Comparison of ENCODE assay signal across 1 cellular context in the genomic region with DNA sequence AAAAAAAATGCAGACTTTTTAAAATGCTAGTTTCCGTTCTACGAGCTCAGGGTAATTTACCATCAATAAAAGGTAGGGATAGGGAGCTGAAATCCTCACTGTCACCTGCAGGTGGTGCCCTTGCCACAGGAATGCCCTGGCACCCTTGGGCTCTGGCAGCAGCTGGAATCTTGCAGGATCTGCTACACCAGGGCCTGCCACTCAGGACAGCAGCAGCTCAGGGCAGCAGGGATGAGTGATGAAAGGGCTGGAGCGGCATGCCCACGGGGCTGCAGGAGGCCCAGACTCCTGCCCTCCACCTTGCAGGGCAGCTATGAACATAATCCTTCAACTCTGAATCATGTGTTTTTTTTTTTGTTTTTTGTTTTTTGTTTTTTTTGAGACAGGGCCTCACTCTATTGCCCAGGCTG.
TF ChIP-seq lines count a peak whose summit lies in the region.

No MANE protein-coding gene starts in this region.

TF ChIP-seq in K562, 482 proteins besides CTCF, POLR2A, EP300 and RAD21 (continued from another document and continues in another):
- TF ChIP-seq, protein P1, sequence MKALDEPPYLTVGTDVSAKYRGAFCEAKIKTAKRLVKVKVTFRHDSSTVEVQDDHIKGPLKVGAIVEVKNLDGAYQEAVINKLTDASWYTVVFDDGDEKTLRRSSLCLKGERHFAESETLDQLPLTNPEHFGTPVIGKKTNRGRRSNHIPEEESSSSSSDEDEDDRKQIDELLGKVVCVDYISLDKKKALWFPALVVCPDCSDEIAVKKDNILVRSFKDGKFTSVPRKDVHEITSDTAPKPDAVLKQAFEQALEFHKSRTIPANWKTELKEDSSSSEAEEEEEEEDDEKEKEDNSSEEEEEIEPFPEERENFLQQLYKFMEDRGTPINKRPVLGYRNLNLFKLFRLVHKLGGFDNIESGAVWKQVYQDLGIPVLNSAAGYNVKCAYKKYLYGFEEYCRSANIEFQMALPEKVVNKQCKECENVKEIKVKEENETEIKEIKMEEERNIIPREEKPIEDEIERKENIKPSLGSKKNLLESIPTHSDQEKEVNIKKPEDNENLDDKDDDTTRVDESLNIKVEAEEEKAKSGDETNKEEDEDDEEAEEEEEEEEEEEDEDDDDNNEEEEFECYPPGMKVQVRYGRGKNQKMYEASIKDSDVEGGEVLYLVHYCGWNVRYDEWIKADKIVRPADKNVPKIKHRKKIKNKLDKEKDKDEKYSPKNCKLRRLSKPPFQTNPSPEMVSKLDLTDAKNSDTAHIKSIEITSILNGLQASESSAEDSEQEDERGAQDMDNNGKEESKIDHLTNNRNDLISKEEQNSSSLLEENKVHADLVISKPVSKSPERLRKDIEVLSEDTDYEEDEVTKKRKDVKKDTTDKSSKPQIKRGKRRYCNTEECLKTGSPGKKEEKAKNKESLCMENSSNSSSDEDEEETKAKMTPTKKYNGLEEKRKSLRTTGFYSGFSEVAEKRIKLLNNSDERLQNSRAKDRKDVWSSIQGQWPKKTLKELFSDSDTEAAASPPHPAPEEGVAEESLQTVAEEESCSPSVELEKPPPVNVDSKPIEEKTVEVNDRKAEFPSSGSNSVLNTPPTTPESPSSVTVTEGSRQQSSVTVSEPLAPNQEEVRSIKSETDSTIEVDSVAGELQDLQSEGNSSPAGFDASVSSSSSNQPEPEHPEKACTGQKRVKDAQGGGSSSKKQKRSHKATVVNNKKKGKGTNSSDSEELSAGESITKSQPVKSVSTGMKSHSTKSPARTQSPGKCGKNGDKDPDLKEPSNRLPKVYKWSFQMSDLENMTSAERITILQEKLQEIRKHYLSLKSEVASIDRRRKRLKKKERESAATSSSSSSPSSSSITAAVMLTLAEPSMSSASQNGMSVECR (CRISPR knock-in tag; IDR thresholded peaks at IDR 0.05): no peak
- TF ChIP-seq, protein P2, sequence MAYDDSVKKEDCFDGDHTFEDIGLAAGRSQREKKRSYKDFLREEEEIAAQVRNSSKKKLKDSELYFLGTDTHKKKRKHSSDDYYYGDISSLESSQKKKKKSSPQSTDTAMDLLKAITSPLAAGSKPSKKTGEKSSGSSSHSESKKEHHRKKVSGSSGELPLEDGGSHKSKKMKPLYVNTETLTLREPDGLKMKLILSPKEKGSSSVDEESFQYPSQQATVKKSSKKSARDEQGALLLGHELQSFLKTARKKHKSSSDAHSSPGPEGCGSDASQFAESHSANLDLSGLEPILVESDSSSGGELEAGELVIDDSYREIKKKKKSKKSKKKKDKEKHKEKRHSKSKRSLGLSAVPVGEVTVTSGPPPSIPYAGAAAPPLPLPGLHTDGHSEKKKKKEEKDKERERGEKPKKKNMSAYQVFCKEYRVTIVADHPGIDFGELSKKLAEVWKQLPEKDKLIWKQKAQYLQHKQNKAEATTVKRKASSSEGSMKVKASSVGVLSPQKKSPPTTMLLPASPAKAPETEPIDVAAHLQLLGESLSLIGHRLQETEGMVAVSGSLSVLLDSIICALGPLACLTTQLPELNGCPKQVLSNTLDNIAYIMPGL (CRISPR knock-in tag; IDR thresholded peaks at IDR 0.05): no peak
- TF ChIP-seq ZNF766 (CRISPR knock-in tag; conservative IDR thresholded peaks at IDR 0.05) (no peak), L3MBTL2 (IDR thresholded peaks at IDR 0.05) (0 out of 2 replicates have a peak, but pooled peaks have one; percentile 18), BCOR (IDR thresholded peaks at IDR 0.05) (peak; percentile 53; the same call in 1 of the 2 replicates), SAFB (IDR thresholded peaks at IDR 0.05; ENCODE audit: borderline replicate concordance, low read depth, low read length) (peak; percentile 35; the same call in 1 of the 2 replicates), ZC3H8 (IDR thresholded peaks at IDR 0.05) (no peak), PTBP1 (IDR thresholded peaks at IDR 0.05; ENCODE audit: low read depth, low read length) (peak; percentile 82; the same call in 1 of the 2 replicates), CBX1 (IDR thresholded peaks at IDR 0.05; ENCODE audit: low read depth) (peak; percentile 40; the same call in 1 of the 2 replicates), SP1 (CRISPR knock-in tag; IDR thresholded peaks at IDR 0.05) (peak; percentile 21; the same call in 1 of the 2 replicates), HDAC1 (IDR thresholded peaks at IDR 0.05) (0 out of 4 replicates have a peak, but pooled peaks of 1 of the 2 experiments have one; percentile 22), RBM25 (IDR thresholded peaks at IDR 0.05; ENCODE audit: low read depth, low read length, severe bottlenecking) (peak; percentile 93), ZNF184 (CRISPR knock-in tag; IDR thresholded peaks at IDR 0.05) (no peak), ESRRA (IDR thresholded peaks at IDR 0.05; ENCODE audit: borderline replicate concordance, low read depth) (peak; percentile 36; the same call in 1 of the 2 replicates), LARP7 (IDR thresholded peaks at IDR 0.05) (no peak), SMC3 (conservative IDR thresholded peaks at IDR 0.05; ENCODE audit: insufficient read depth, low read depth, low read length) (peak; percentile 82), HLTF (IDR thresholded peaks at IDR 0.05) (peak; percentile 99), RB1 (IDR thresholded peaks at IDR 0.05; ENCODE audit: low read depth) (peak; percentile 36; the same call in 1 of the 2 replicates), TEAD4 (IDR thresholded peaks at IDR 0.05; ENCODE audit: low read length) (peak; percentile 27), TEAD4 (CRISPR knock-in tag; IDR thresholded peaks at IDR 0.05; ENCODE audit: borderline replicate concordance) (no peak), GATA2 (CRISPR knock-in tag; IDR thresholded peaks at IDR 0.05) (peak; percentile 57), ZBTB17 (CRISPR knock-in tag; IDR thresholded peaks at IDR 0.05) (no peak), ZBTB12 (CRISPR knock-in tag; IDR thresholded peaks at IDR 0.05) (no peak), TFAP4 (CRISPR knock-in tag; IDR thresholded peaks at IDR 0.05; ENCODE audit: borderline replicate concordance) (peak; percentile 84), ATF7 (IDR thresholded peaks at IDR 0.05) (peak; percentile 32; the same call in 1 of the 2 replicates), CBX3 (IDR thresholded peaks at IDR 0.05; ENCODE audit: borderline replicate concordance in 1 of 2, low read length in 2 of 2) (0 out of 3 replicates have a peak, but pooled peaks of 1 of the 2 experiments have one; percentile 10), ARID2 (IDR thresholded peaks at IDR 0.05) (0 out of 2 replicates have a peak, but pooled peaks have one; percentile 28), ZBTB11 (CRISPR knock-in tag; IDR thresholded peaks at IDR 0.05) (0 out of 6 replicates have a peak, but pooled peaks of 1 of the 3 experiments have one; percentile 29), STAG1 (CRISPR knock-in tag; IDR thresholded peaks at IDR 0.05; ENCODE audit: borderline replicate concordance) (peak; percentile 93), GABPB1 (CRISPR knock-in tag; IDR thresholded peaks at IDR 0.05) (0 out of 2 replicates have a peak, but pooled peaks have one; percentile 31), SMARCA5 (IDR thresholded peaks at IDR 0.05) (peak; percentile 97), BRD4 (IDR thresholded peaks at IDR 0.05) (no peak)
- TF ChIP-seq, protein P3, sequence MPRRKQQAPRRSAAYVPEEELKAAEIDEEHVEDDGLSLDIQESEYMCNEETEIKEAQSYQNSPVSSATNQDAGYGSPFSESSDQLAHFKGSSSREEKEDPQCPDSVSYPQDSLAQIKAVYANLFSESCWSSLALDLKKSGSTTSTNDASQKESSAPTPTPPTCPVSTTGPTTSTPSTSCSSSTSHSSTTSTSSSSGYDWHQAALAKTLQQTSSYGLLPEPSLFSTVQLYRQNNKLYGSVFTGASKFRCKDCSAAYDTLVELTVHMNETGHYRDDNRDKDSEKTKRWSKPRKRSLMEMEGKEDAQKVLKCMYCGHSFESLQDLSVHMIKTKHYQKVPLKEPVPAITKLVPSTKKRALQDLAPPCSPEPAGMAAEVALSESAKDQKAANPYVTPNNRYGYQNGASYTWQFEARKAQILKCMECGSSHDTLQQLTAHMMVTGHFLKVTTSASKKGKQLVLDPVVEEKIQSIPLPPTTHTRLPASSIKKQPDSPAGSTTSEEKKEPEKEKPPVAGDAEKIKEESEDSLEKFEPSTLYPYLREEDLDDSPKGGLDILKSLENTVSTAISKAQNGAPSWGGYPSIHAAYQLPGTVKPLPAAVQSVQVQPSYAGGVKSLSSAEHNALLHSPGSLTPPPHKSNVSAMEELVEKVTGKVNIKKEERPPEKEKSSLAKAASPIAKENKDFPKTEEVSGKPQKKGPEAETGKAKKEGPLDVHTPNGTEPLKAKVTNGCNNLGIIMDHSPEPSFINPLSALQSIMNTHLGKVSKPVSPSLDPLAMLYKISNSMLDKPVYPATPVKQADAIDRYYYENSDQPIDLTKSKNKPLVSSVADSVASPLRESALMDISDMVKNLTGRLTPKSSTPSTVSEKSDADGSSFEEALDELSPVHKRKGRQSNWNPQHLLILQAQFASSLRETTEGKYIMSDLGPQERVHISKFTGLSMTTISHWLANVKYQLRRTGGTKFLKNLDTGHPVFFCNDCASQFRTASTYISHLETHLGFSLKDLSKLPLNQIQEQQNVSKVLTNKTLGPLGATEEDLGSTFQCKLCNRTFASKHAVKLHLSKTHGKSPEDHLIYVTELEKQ (CRISPR knock-in tag; IDR thresholded peaks at IDR 0.05): no peak
- TF ChIP-seq, protein P4, sequence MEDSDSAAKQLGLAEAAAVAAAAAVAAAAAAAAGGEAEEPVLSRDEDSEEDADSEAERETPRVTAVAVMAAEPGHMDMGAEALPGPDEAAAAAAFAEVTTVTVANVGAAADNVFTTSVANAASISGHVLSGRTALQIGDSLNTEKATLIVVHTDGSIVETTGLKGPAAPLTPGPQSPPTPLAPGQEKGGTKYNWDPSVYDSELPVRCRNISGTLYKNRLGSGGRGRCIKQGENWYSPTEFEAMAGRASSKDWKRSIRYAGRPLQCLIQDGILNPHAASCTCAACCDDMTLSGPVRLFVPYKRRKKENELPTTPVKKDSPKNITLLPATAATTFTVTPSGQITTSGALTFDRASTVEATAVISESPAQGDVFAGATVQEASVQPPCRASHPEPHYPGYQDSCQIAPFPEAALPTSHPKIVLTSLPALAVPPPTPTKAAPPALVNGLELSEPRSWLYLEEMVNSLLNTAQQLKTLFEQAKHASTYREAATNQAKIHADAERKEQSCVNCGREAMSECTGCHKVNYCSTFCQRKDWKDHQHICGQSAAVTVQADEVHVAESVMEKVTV (CRISPR knock-in tag; IDR thresholded peaks at IDR 0.05): peak; percentile 88
- TF ChIP-seq, protein P5, sequence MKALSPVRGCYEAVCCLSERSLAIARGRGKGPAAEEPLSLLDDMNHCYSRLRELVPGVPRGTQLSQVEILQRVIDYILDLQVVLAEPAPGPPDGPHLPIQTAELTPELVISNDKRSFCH (CRISPR knock-in tag; IDR thresholded peaks at IDR 0.05): no peak
- TF ChIP-seq, protein P5 (tag; IDR thresholded peaks at IDR 0.05): 0 out of 2 replicates have a peak, but pooled peaks have one; percentile 22
- TF ChIP-seq, protein P6, sequence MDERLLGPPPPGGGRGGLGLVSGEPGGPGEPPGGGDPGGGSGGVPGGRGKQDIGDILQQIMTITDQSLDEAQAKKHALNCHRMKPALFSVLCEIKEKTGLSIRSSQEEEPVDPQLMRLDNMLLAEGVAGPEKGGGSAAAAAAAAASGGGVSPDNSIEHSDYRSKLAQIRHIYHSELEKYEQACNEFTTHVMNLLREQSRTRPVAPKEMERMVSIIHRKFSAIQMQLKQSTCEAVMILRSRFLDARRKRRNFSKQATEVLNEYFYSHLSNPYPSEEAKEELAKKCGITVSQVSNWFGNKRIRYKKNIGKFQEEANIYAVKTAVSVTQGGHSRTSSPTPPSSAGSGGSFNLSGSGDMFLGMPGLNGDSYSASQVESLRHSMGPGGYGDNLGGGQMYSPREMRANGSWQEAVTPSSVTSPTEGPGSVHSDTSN (CRISPR knock-in tag; IDR thresholded peaks at IDR 0.05; ENCODE audit: low read depth): peak; percentile 50
- TF ChIP-seq, protein P6 (tag; conservative IDR thresholded peaks at IDR 0.05; ENCODE audit: low read depth): peak; percentile 64
